ENCODE assay signal across 29 cellular contexts in the genomic region with DNA sequence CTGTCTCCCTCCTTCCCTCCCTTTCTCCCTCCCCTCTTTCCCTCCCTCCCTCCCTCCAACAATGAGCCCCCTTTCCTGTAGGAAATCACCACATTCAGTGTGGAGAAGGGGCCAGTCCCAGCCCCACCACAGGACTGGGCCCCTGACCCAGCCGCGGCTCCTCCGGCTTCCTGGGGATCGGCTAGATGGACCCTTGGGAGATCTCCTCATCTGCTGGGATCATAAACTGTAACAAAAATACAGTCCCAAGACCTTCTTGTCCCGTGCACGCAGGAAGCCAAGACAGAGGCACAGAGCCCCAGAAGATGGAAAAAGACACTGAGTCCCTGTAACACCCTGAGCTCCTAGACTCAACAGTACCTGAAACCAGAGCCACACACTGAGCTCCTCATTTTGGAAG. TPM values are rescaled to one million over a fixed set of nuclear protein-coding genes. Genes with fewer than 3 reads are reported as not detected.
"Had no signal": no experiment of that assay in that cellular context is flagged by ENCODE, and none has a peak within 500 bp of the region (broad histone marks: within the 10 kb centered on the region; RNA-seq: fewer than 3 reads in every experiment).

No MANE protein-coding gene starts in this region.

- FAIRE-seq: astrocyte had no signal

- H3K4me1 Mint-ChIP-seq: activated naive CD8-positive, alpha-beta T cell treated with anti-CD3 and anti-CD28 coated beads, Interleukin-2, amount 50 U/mL, for 24 hours; central memory CD8-positive, alpha-beta T cell; WTC11 had no signal

- ATAC-seq: activated CD8-positive, alpha-beta T cell treated with anti-CD3 and anti-CD28 coated beads, Interleukin-2, amount 10 ng/mL, durations not matched to agents 7 days and 5 days; activated naive CD8-positive, alpha-beta T cell treated with anti-CD3 and anti-CD28 coated beads, Interleukin-2, amount 50 U/mL, for 24 hours; Panc1 had no signal

- H3K27me3 ChIP-seq: SJCRH30 had no signal

- H3K36me3 Mint-ChIP-seq: activated naive CD4-positive, alpha-beta T cell treated with anti-CD3 and anti-CD28 coated beads, Interleukin-2, amount 50 U/mL, for 72 hours; brain; WTC11 had no signal

- H3K27ac ChIP-seq: SJCRH30 had no signal

- H3K4me1 ChIP-seq: SJCRH30 had no signal

- H3K4me3 Mint-ChIP-seq: activated CD8-positive, alpha-beta T cell treated with anti-CD3 and anti-CD28 coated beads, Interleukin-2, amount 10 ng/mL, durations not matched to agents 7 days and 5 days; activated naive CD8-positive, alpha-beta T cell treated with anti-CD3 and anti-CD28 coated beads, Interleukin-2, amount 50 U/mL, for 24 hours; brain; central memory CD8-positive, alpha-beta T cell; IgD-negative memory B cell; T-helper 1 cell treated with Interleukin-12 subunit alpha and Interleukin-12 subunit beta and Interleukin-4 antibody, amounts not matched to agents 30 μg/mL and 1 μg/mL, for 36 hours; WTC11 had no signal

- H3K27ac Mint-ChIP-seq: activated CD8-positive, alpha-beta T cell treated with anti-CD3 and anti-CD28 coated beads, Interleukin-2, amount 10 ng/mL, durations not matched to agents 7 days and 5 days; activated naive CD4-positive, alpha-beta T cell treated with anti-CD3 and anti-CD28 coated beads, Interleukin-2, amount 50 U/mL, for 72 hours; activated naive CD8-positive, alpha-beta T cell treated with anti-CD3 and anti-CD28 coated beads, Interleukin-2, amount 50 U/mL, for 24 hours; activated T-helper 2 cell treated with anti-CD3 and anti-CD28 coated beads, Interferon-gamma antibody, Interleukin-2, Interleukin-4, amounts not matched to agents 10 μg/mL and 5 μg/mL and 100 μg/mL, durations not matched to agents 14 hours and 24 hours and 36 hours; IgD-negative memory B cell; T-helper 1 cell treated with Interleukin-12 subunit alpha and Interleukin-12 subunit beta and Interleukin-4 antibody, amounts not matched to agents 30 μg/mL and 1 μg/mL, for 36 hours; WTC11 had no signal

- H3K9me3 Mint-ChIP-seq: activated naive CD4-positive, alpha-beta T cell treated with anti-CD3 and anti-CD28 coated beads, Interleukin-2, amount 50 U/mL, for 72 hours; activated naive CD8-positive, alpha-beta T cell treated with anti-CD3 and anti-CD28 coated beads, Interleukin-2, amount 50 U/mL, for 24 hours; activated T-helper 2 cell treated with anti-CD3 and anti-CD28 coated beads, Interferon-gamma antibody, Interleukin-2, Interleukin-4, amounts not matched to agents 10 μg/mL and 5 μg/mL and 100 μg/mL, durations not matched to agents 14 hours and 24 hours and 36 hours; central memory CD8-positive, alpha-beta T cell; T-helper 1 cell treated with Interleukin-12 subunit alpha and Interleukin-12 subunit beta and Interleukin-4 antibody, amounts not matched to agents 30 μg/mL and 1 μg/mL, for 36 hours; WTC11 had no signal

- H3K36me3 ChIP-seq: SJCRH30 had no signal

- DNase-seq: activated CD4-positive, alpha-beta T cell treated with anti-CD3 and anti-CD28 coated beads, Interleukin-2, amount 50 U/mL, for 4 hours; activated CD4-positive, CD25-positive, alpha-beta regulatory T cell treated with anti-CD3 and anti-CD28 coated beads, Interleukin-2, amount 50 U/mL, for 72 hours; activated CD8-positive, alpha-beta T cell treated with anti-CD3 and anti-CD28 coated beads, Interleukin-2, amount 10 ng/mL, durations not matched to agents 7 days and 5 days; activated naive CD4-positive, alpha-beta T cell; activated naive CD8-positive, alpha-beta T cell treated with anti-CD3 and anti-CD28 coated beads, Interleukin-2, amount 50 U/mL, for 24 hours; activated T-cell treated with anti-CD3 and anti-CD28 coated beads, Interleukin-2, amount 50 U/mL, for 48 hours; amygdala; KG1; NCI-H1092; NCI-H1417; NCI-H2029; NCI-H2107; NCI-H226; NK-92 treated with Interleukin-12 subunit alpha and Interleukin-12 subunit beta, amount 100 ng/mL, for 24 hours; OCI-M1; RPMI8226; T-helper 9 cell had no signal

RNA-seq across cellular contexts. Expression of a gene that starts 23.9 kb away (rescaled TPM):
- total RNA-seq: activated CD8-positive, alpha-beta T cell treated with anti-CD3 and anti-CD28 coated beads, Interleukin-2, amount 10 ng/mL, durations not matched to agents 7 days and 5 days; activated naive CD4-positive, alpha-beta T cell treated with anti-CD3 and anti-CD28 coated beads, Interleukin-2, amount 50 U/mL, for 72 hours; activated T-helper 2 cell treated with anti-CD3 and anti-CD28 coated beads, Interferon-gamma antibody, Interleukin-2, Interleukin-4, amounts not matched to agents 10 μg/mL and 5 μg/mL and 100 μg/mL, durations not matched to agents 14 hours and 24 hours and 36 hours; MCF 10A; NCI-H460; SJCRH30 had no signal
- polyA plus RNA-seq: IgD-negative memory B cell had no signal
